In the genomic region with DNA sequence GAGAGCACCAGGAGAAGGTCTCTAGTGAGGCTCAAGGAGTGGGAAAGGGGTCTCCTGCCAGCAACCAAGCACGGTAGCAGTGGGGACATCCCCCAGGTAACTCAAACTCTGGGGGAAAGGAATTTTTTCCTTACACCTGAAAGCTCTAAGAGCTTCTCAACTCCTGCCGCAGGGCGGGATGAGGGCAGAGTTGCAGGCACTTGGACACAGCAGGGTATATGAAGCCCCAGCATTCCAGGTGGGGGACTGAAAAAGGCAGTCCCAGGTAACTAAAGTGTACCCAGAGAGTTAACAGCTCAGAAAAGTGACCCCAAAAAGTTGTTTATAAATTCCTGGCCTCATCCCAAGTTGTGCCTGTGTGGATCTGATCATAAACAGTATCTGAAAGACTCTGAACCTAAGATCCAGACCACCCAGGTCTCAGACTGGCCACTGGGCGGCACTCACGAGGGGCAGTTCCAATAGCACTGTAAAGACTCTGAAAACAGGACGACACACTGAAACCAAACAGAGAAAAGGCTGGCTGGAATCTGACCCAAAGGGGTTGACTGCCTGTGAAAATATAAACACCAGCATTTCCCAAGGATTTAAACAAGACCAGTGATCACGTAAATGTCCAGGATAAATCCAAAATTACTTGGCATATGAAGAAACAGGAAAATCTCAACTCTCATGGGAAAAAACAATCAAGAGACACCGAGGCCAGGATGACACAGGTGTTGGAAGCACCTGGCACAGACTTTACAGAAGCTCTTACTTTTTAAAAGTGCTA, we compare ENCODE assay signal across 8 cellular contexts. TPM values are rescaled to one million over a fixed set of nuclear protein-coding genes. Genes with fewer than 3 reads are reported as not detected.
DNase-seq lines count a peak whose midpoint lies in the region; ATAC-seq, FAIRE-seq and TF ChIP-seq lines count a peak whose summit lies in the region.

No MANE protein-coding gene starts in this region.

- no peak for TF ChIP-seq POLR2A in endothelial cell of umbilical vein (IDR thresholded peaks at IDR 0.05; ENCODE audit: low read depth, low read length)

- no peaks in the 10 kb centered on the region for H4K20me1 ChIP-seq in endothelial cell of umbilical vein (replicated peaks; ENCODE audit: control insufficient read depth, extremely low read depth, insufficient read depth, low read length)

- no peak for ATAC-seq in GM19395 (IDR thresholded peaks at IDR 0.05; ENCODE audit: unreplicated experiment)
- ATAC-seq in GM19397 (IDR thresholded peaks at IDR 0.05; ENCODE audit: unreplicated experiment) = no peak

- H3K27me3 Mint-ChIP-seq in activated naive CD4-positive, alpha-beta T cell treated with anti-CD3 and anti-CD28 coated beads, Interleukin-2, amount 10 ng/mL, durations not matched to agents 7 days and 5 days = peaks cover 4% of the 10 kb centered on the region

- no peaks in the 10 kb centered on the region for H3K9me3 Mint-ChIP-seq in activated naive CD4-positive, alpha-beta T cell treated with anti-CD3 and anti-CD28 coated beads, Interleukin-2, amount 10 ng/mL, durations not matched to agents 7 days and 5 days

- no peaks in the 10 kb centered on the region for H3K27me3 ChIP-seq in endothelial cell of umbilical vein (ENCODE audit: control insufficient read depth in 2 of 2, insufficient read depth in 2 of 2, low read length in 2 of 2)

- dilution Hi-C loops in endothelial cell of umbilical vein (cut with MboI; ENCODE audit: extremely low pct_ligation_motif_present, low sequenced_read_pairs) = no loop called here

- H3K27ac Mint-ChIP-seq in activated naive CD4-positive, alpha-beta T cell treated with anti-CD3 and anti-CD28 coated beads, Interleukin-2, amount 10 ng/mL, durations not matched to agents 7 days and 5 days = no peak overlapping the region

- H3K4me1 ChIP-seq in endothelial cell of umbilical vein (ENCODE audit: control insufficient read depth, extremely low read depth, insufficient read depth, low read length) = peaks cover 8% of the 10 kb centered on the region

- H3K9me3 ChIP-seq in endothelial cell of umbilical vein (replicated peaks; ENCODE audit: control insufficient read depth, insufficient read depth, low read length) = no peaks in the 10 kb centered on the region

- H3K4me1 Mint-ChIP-seq in activated naive CD4-positive, alpha-beta T cell treated with anti-CD3 and anti-CD28 coated beads, Interleukin-2, amount 10 ng/mL, durations not matched to agents 7 days and 5 days = peaks cover 9% of the 10 kb centered on the region

- H3K27ac ChIP-seq in endothelial cell of umbilical vein (ENCODE audit: insufficient read depth, low read depth, low read length) = peak overlapping the region; percentile 53

- no peaks in the 10 kb centered on the region for H3K36me3 ChIP-seq in endothelial cell of umbilical vein (ENCODE audit: control insufficient read depth in 2 of 2, extremely low read depth in 1 of 2, insufficient read depth in 2 of 2, low read length in 2 of 2)

- peak overlapping the region; percentile 72 for H2AFZ ChIP-seq in endothelial cell of umbilical vein (ENCODE audit: low read depth, low read length)

- POLR2A ChIA-PET in HEK293T (lab: Yijun Ruan, JAX) (no interaction called here), endothelial cell of umbilical vein (lab: Charles Lee) (no interaction called here)

- no peak overlapping the region for H3K4me3 ChIP-seq in endothelial cell of umbilical vein (replicated peaks in 1 of 3; ENCODE audit: insufficient read depth in 1 of 3, low read depth in 1 of 3, low read length in 3 of 3)

- no peaks in the 10 kb centered on the region for H3K9me1 ChIP-seq in endothelial cell of umbilical vein (replicated peaks; ENCODE audit: control insufficient read depth, extremely low read depth, insufficient read depth, low read length)

- intact Hi-C loops in endothelial cell of umbilical vein (cut with micrococcal nuclease) = loop anchor here (1.0 to 2.0 kb wide), 2 partner anchors 15 to 34 kb away; no protein-coding TSS in a partner anchor

- peak overlapping the region; percentile 56 for H3K9ac ChIP-seq in endothelial cell of umbilical vein (replicated peaks; ENCODE audit: extremely low read depth, insufficient read depth, low read length)

- CTCF ChIA-PET in HEK293T (lab: Yijun Ruan, JAX) (interaction anchor here (0.8 to 1.7 kb wide), 6 partner anchors 9 to 34 kb away, joined by 3 to 6 read pairs (median 3); no protein-coding TSS in a partner anchor), endothelial cell of umbilical vein (lab: Charles Lee) (interaction anchor here (0.7 to 3.3 kb wide), 11 partner anchors 8 to 34 kb away, joined by 3 to 21 read pairs (median 4); no protein-coding TSS in a partner anchor)
- CTCF ChIA-PET in activated naive CD4-positive, alpha-beta T cell treated with anti-CD3 and anti-CD28 coated beads, Interleukin-2, amount 10 ng/mL, durations not matched to agents 7 days and 5 days (lab: Charles Lee) = interaction anchor here (3.5 kb wide), 1 partner anchor 33 kb away, joined by 15 read pairs; no protein-coding TSS in a partner anchor

- no peaks in the 10 kb centered on the region for H3K36me3 Mint-ChIP-seq in activated naive CD4-positive, alpha-beta T cell treated with anti-CD3 and anti-CD28 coated beads, Interleukin-2, amount 10 ng/mL, durations not matched to agents 7 days and 5 days

- TF ChIP-seq CTCF in endothelial cell of umbilical vein (IDR thresholded peaks at IDR 0.05; ENCODE audit: extremely low read depth in 1 of 2, insufficient read depth in 1 of 2, low read depth in 1 of 2, low read length in 2 of 2) = peak; percentile 77 to 90

- no TSS peak for BruUV-seq in endothelial cell of umbilical vein (replicated peaks; lab: Mats Ljungman, UMichigan)

- no peaks in the 10 kb centered on the region for H3K79me2 ChIP-seq in endothelial cell of umbilical vein (ENCODE audit: control insufficient read depth, insufficient read depth, low read length)

- peak; percentile 47 for DNase-seq in COLO668 (lab: John Stamatoyannopoulos, UW; ENCODE audit: unreplicated experiment)
- peak; percentile 80 for DNase-seq in HEK293T (ENCODE audit: extremely low spot score)
- peak; percentile 83 for DNase-seq in RPMI8226
- DNase-seq in endothelial cell of umbilical vein (ENCODE audit: low read depth, low spot score) = peak; percentile 80
- DNase-seq in midbrain (lab: John Stamatoyannopoulos, UW) = peak; percentile 29
- DNase-seq in activated naive CD4-positive, alpha-beta T cell treated with anti-CD3 and anti-CD28 coated beads, Interleukin-2, amount 10 ng/mL, durations not matched to agents 7 days and 5 days = no peak

- no peak overlapping the region for H3K4me3 Mint-ChIP-seq in activated naive CD4-positive, alpha-beta T cell treated with anti-CD3 and anti-CD28 coated beads, Interleukin-2, amount 10 ng/mL, durations not matched to agents 7 days and 5 days

- FAIRE-seq in endothelial cell of umbilical vein (lab: Jason Lieb, UNC) = peak; percentile 79

- H3K4me2 ChIP-seq in endothelial cell of umbilical vein (ENCODE audit: insufficient read depth, low read length) = peak overlapping the region; percentile 45

TF ChIP-seq in HEK293T, 16 proteins besides CTCF, POLR2A, EP300 and RAD21 (continues in another document):
- no peak for TF ChIP-seq LEF1 (IDR thresholded peaks at IDR 0.05; ENCODE audit: borderline replicate concordance)
- TF ChIP-seq ELF4 (IDR thresholded peaks at IDR 0.05) = no peak
- no peak for TF ChIP-seq FOXA1 (IDR thresholded peaks at IDR 0.05)
- no peak for TF ChIP-seq ZNF384 (IDR thresholded peaks at IDR 0.05)
- TF ChIP-seq CTBP1 (IDR thresholded peaks at IDR 0.05; ENCODE audit: borderline replicate concordance) = no peak
- TF ChIP-seq SUZ12 (IDR thresholded peaks at IDR 0.05) = no peak
- TF ChIP-seq BHLHE40 (IDR thresholded peaks at IDR 0.05; ENCODE audit: borderline replicate concordance) = no peak
- no peak for TF ChIP-seq TARDBP (IDR thresholded peaks at IDR 0.05)
- TF ChIP-seq ARNT (IDR thresholded peaks at IDR 0.05) = no peak

TF ChIP-seq in endothelial cell of umbilical vein, 7 proteins besides CTCF, POLR2A, EP300 and RAD21:
- TF ChIP-seq GATA2 (IDR thresholded peaks at IDR 0.05; ENCODE audit: insufficient read depth, insufficient read length, low read depth, low read length) (no peak), JUN (IDR thresholded peaks at IDR 0.05; ENCODE audit: borderline replicate concordance, insufficient read depth, insufficient read length, low read depth) (no peak), MYC (IDR thresholded peaks at IDR 0.05; ENCODE audit: low read depth, low read length) (no peak), EZH2 (IDR thresholded peaks at IDR 0.05; ENCODE audit: borderline replicate concordance, low read depth, low read length, severe bottlenecking) (no peak), FOS (IDR thresholded peaks at IDR 0.05; ENCODE audit: borderline replicate concordance, insufficient read depth, low read length) (no peak), POLR2AphosphoS5 (IDR thresholded peaks at IDR 0.05; ENCODE audit: insufficient read depth, low read depth, low read length) (no peak)
- TF ChIP-seq, protein P1, sequence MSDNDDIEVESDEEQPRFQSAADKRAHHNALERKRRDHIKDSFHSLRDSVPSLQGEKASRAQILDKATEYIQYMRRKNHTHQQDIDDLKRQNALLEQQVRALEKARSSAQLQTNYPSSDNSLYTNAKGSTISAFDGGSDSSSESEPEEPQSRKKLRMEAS (IDR thresholded peaks at IDR 0.05; ENCODE audit: insufficient read depth, insufficient read length) = no peak

RNA-seq across cellular contexts. Expression of gene HSF2BP, which starts 47.5 kb away (rescaled TPM):
- 0.55 and 0.67 TPM in 2 replicates for total RNA-seq in endothelial cell of umbilical vein
- 0.37 and 0.41 TPM in 2 replicates for polyA plus RNA-seq in endothelial cell of umbilical vein
- 0.41 and 0.58 TPM in 2 replicates for polyA plus RNA-seq in endothelial cell of umbilical vein (2011; cell fraction: cytosol; rRNA removed)
- 0.43 and 0.61 TPM in 2 replicates for polyA plus RNA-seq in endothelial cell of umbilical vein (2011; cell fraction: nucleus; rRNA removed)
- polyA plus RNA-seq in endothelial cell of umbilical vein (2012) = 0.39 and 0.57 TPM in 2 replicates
- 0.58 and 0.70 TPM in 2 replicates for polyA minus RNA-seq in endothelial cell of umbilical vein
- 2.2 TPM for polyA minus RNA-seq in endothelial cell of umbilical vein (2011; cell fraction: cytosol; rRNA and poly(A)+ RNA removed)
- polyA minus RNA-seq in endothelial cell of umbilical vein (2011; cell fraction: nucleus; rRNA and poly(A)+ RNA removed) = 0.96 and 1.0 TPM in 2 replicates

RNA-seq across cellular contexts. Expression of gene RRP1B, which starts 47.6 kb away (rescaled TPM):
- total RNA-seq in endothelial cell of umbilical vein = 39.9 and 40.1 TPM in 2 replicates
- polyA plus RNA-seq in endothelial cell of umbilical vein = 11.6 and 13.0 TPM in 2 replicates
- polyA plus RNA-seq in endothelial cell of umbilical vein (2011; cell fraction: cytosol; rRNA removed) = 16.1 and 16.6 TPM in 2 replicates
- 18.7 and 22.4 TPM in 2 replicates for polyA plus RNA-seq in endothelial cell of umbilical vein (2011; cell fraction: nucleus; rRNA removed)
- polyA plus RNA-seq in endothelial cell of umbilical vein (2012) = 28.5 and 31.5 TPM in 2 replicates
- 22.3 and 22.7 TPM in 2 replicates for polyA minus RNA-seq in endothelial cell of umbilical vein
- 32.8 TPM for polyA minus RNA-seq in endothelial cell of umbilical vein (2011; cell fraction: cytosol; rRNA and poly(A)+ RNA removed)
- polyA minus RNA-seq in endothelial cell of umbilical vein (2011; cell fraction: nucleus; rRNA and poly(A)+ RNA removed) = 11.1 and 11.7 TPM in 2 replicates
